Comparison of ENCODE assay signal across 10 cellular contexts in the genomic region with DNA sequence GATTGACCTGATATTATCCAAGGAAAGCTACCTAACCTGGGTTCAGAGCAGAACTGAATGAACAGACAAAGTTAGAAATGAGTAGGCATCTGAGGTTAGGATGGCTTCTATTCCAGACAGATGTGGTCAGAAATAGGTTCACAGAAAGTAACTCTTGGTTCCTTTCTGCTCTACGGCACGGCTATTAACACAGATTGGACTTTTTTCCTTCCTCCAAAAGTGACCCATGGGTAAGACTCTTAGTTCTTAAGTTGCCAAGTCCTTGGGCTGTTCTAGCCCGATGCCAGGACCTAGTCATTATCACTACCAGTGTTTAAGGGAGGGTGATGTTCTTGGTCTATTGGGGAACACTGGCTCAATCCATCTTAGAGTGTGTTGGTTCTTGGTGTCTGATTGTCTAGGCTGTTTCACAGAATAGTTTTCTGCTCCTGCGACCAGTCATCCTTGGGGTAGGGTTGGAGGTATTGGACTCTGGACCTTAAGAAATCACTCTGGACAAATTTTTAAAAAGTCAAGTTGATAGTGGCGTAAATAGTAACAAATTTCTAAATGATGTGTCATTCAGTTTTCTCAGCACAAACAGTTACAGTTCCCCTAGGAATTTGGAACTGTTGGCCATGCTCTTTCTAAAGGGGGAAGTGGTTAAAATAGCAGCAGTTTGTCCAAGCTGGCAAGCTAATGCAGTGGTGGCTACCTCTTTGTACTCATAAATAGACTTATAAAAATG.
DNase-seq lines count a peak whose midpoint lies in the region; ATAC-seq and TF ChIP-seq lines count a peak whose summit lies in the region.
"Had no signal": no experiment of that assay in that cellular context is flagged by ENCODE, and none has a peak within 500 bp of the region (broad histone marks: within the 10 kb centered on the region; RNA-seq: fewer than 3 reads in every experiment).

No MANE protein-coding gene starts in this region.

- peaks cover 7% of the 10 kb centered on the region for H3K27me3 Mint-ChIP-seq in T-helper 17 cell
- H3K27me3 Mint-ChIP-seq: naive B cell had no signal

- no peaks in the 10 kb centered on the region for H3K27me3 ChIP-seq in lower lobe of right lung (ENCODE audit: low read depth)

- H3K36me3 ChIP-seq in lower lobe of right lung: no peaks in the 10 kb centered on the region

- no peaks in the 10 kb centered on the region for H3K9me3 ChIP-seq in lower lobe of right lung
- H3K9me3 ChIP-seq in T-helper 17 cell (ENCODE audit: control insufficient read depth, low read length, poor library complexity, severe bottlenecking): no peaks in the 10 kb centered on the region

- peak; percentile 76 for DNase-seq in CD1c-positive myeloid dendritic cell (ENCODE audit: extremely low spot score)
- peak; percentile 27 for DNase-seq in OCI-M1 (lab: John Stamatoyannopoulos, UW)
- DNase-seq in lower lobe of right lung: no peak
- DNase-seq in T-helper 17 cell: no peak
- no peak for DNase-seq in middle frontal gyrus (ENCODE audit: extremely low spot score, low spot score)
- no peak for DNase-seq in activated CD4-positive, alpha-beta T cell treated with anti-CD3 and anti-CD28 coated beads, Interleukin-2, amount 50 U/mL, for 48 hours
- no peak for DNase-seq in NCI-H1436 treated with DMSO at 0.1 percent for 48 hours (lab: John Stamatoyannopoulos, UW)
- DNase-seq: naive B cell, NCI-H774 had no signal

- H3K4me3 ChIP-seq in lower lobe of right lung: no peak overlapping the region

- H3K4me1 Mint-ChIP-seq in T-helper 17 cell: peaks cover 13% of the 10 kb centered on the region
- H3K4me1 Mint-ChIP-seq: naive B cell had no signal

- H3K36me3 Mint-ChIP-seq in T-helper 17 cell (ENCODE audit: low read depth): peaks cover 2% of the 10 kb centered on the region
- H3K36me3 Mint-ChIP-seq: naive B cell had no signal

- H3K4me3 Mint-ChIP-seq in T-helper 17 cell: no peak overlapping the region

- no peaks in the 10 kb centered on the region for H3K4me1 ChIP-seq in lower lobe of right lung

- TF ChIP-seq CTCF in lower lobe of right lung (IDR thresholded peaks at IDR 0.05): no peak

- no peak overlapping the region for H3K27ac ChIP-seq in lower lobe of right lung

- peak; percentile 65 for ATAC-seq in GM21723 (IDR thresholded peaks at IDR 0.05; ENCODE audit: unreplicated experiment)
- ATAC-seq in lower lobe of right lung: peak; percentile 46 to 61
- ATAC-seq in T-helper 17 cell: no peak

- no peak overlapping the region for H3K27ac Mint-ChIP-seq in T-helper 17 cell
- H3K27ac Mint-ChIP-seq: naive B cell had no signal

- intact Hi-C loops in lower lobe of right lung (cut with DNase I): no loop called here

Comparison
In these comparisons a context has a peak if more than half of its experiments do, and no peak if none do; other contexts are left out.
1. DNase-seq: peak in CD1c-positive myeloid dendritic cell (single experiment) and OCI-M1 (single experiment); none in lower lobe of right lung (single experiment), T-helper 17 cell (0 of 3), middle frontal gyrus (single experiment), activated CD4-positive, alpha-beta T cell treated with anti-CD3 and anti-CD28 coated beads, Interleukin-2, amount 50 U/mL, for 48 hours (0 of 2) and NCI-H1436 treated with DMSO at 0.1 percent for 48 hours (single experiment).